In genomic region chr13:76954568-76954967, GRCh38 we compare ENCODE assay signal across 36 cellular contexts. TPM values are rescaled to one million over a fixed set of nuclear protein-coding genes. Genes with fewer than 3 reads are reported as not detected.
"Had no signal": no experiment of that assay in that cellular context is flagged by ENCODE, and none has a peak within 500 bp of the region (broad histone marks: within the 10 kb centered on the region; RNA-seq: fewer than 3 reads in every experiment).

No MANE protein-coding gene starts in this region.

- H3K4me3 ChIP-seq: left ventricle myocardium inferior, lung, sigmoid colon, stomach, tibial artery, upper lobe of right lung had no signal

- H3K4me1 ChIP-seq: left ventricle myocardium inferior, sigmoid colon, stomach, tibial artery, upper lobe of right lung had no signal

- FAIRE-seq: astrocyte, endothelial cell of umbilical vein, islet of Langerhans had no signal

- H3K27me3 ChIP-seq: brain microvascular endothelial cell, sigmoid colon, upper lobe of right lung had no signal

- H3K36me3 ChIP-seq: brain microvascular endothelial cell, left ventricle myocardium inferior, sigmoid colon, stomach, tibial artery, upper lobe of right lung had no signal

- H3K27ac ChIP-seq: brain microvascular endothelial cell, left ventricle myocardium inferior, sigmoid colon, stomach, tibial artery, upper lobe of right lung had no signal

- ATAC-seq: effector memory CD8-positive, alpha-beta T cell; stimulated activated naive B cell treated with anti-CD40 and anti-IgM and Interleukin-4, amounts not matched to agents 10 μg/mL and 1 μg/mL and 100 μg/mL, for 72 hours; T-helper 17 cell; upper lobe of right lung had no signal

- H3K9me3 ChIP-seq: upper lobe of right lung had no signal

- DNase-seq: activated CD4-positive, alpha-beta memory T cell treated with anti-CD3 and anti-CD28 coated beads, Interleukin-2, amount 10 ng/mL, durations not matched to agents 7 days and 5 days; activated CD4-positive, alpha-beta T cell treated with anti-CD3 and anti-CD28 coated beads for 1 hour; activated CD4-positive, alpha-beta T cell treated with anti-CD3 and anti-CD28 coated beads, Interleukin-2, amount 10 ng/mL, durations not matched to agents 7 days and 5 days; activated CD8-positive, alpha-beta memory T cell treated with anti-CD3 and anti-CD28 coated beads, Interleukin-2, amount 50 U/mL, for 48 hours; activated gamma-delta T cell; activated naive CD4-positive, alpha-beta T cell treated with anti-CD3 and anti-CD28 coated beads, Interleukin-2, amount 10 ng/mL, durations not matched to agents 7 days and 5 days; activated naive CD8-positive, alpha-beta T cell treated with anti-CD3 and anti-CD28 coated beads, Interleukin-2, amount 10 ng/mL, durations not matched to agents 7 days and 5 days; activated T-cell treated with anti-CD3 and anti-CD28 coated beads, Interleukin-2, amount 50 U/mL, for 24 hours; brain microvascular endothelial cell; cortex of kidney; effector memory CD8-positive, alpha-beta T cell; head of caudate nucleus; hippocampal formation; left ventricle myocardium inferior; posterior cingulate gyrus; sigmoid colon; stimulated activated CD4-positive, alpha-beta T cell treated with anti-CD3 and anti-CD28 coated beads, Interleukin-15, amount 100 ng/mL, for 24 hours; stimulated activated CD4-positive, alpha-beta T cell treated with anti-CD3 and anti-CD28 coated beads, Interleukin-2, amount 100 ng/mL, for 24 hours; stimulated activated naive B cell treated with anti-CD40 and anti-IgM and Interleukin-4, amounts not matched to agents 10 μg/mL and 1 μg/mL and 100 μg/mL, for 72 hours; stomach; T-helper 17 cell; T1000; tibial artery; upper lobe of right lung had no signal

RNA-seq across cellular contexts. Expression of gene ACOD1, which starts 6.3 kb away (rescaled TPM):
- total RNA-seq: activated CD4-positive, alpha-beta memory T cell treated with anti-CD3 and anti-CD28 coated beads, Interleukin-2, amount 10 ng/mL, durations not matched to agents 7 days and 5 days; activated CD4-positive, alpha-beta T cell treated with anti-CD3 and anti-CD28 coated beads, Interleukin-2, amount 10 ng/mL, durations not matched to agents 7 days and 5 days; activated naive CD8-positive, alpha-beta T cell treated with anti-CD3 and anti-CD28 coated beads, Interleukin-2, amount 10 ng/mL, durations not matched to agents 7 days and 5 days; astrocyte; cardiac septum; cerebellum; endothelial cell of umbilical vein; fibroblast of lung; fibroblast of villous mesenchyme; left ventricle myocardium inferior; lung; mesenteric fat pad; mucosa of gallbladder; osteoblast; sigmoid colon; stomach; T-helper 17 cell; upper lobe of right lung had no signal
- polyA plus RNA-seq: endothelial cell of umbilical vein, esophagus, fibroblast of lung had no signal
